Comparison of ENCODE assay signal across 15 cellular contexts in the genomic region with DNA sequence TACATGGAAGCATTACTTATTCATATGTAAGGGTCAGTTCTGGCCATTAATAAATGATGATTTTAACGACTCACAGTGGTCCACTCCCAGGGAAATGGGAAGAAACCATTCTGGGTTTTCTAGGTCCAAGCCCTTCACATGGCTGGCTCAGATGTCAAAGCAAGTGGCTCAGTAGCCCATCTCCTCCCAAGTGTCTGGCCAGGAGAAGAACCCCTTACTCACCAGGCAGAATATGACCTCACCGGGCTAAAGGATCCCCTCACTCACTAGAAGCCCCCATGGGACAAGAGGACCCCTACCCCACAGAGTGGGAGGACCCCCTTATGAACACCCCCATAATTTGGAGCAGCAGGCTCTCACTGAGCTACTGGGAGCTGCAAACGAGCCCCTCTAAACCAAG. TPM values are rescaled to one million over a fixed set of nuclear protein-coding genes. Genes with fewer than 3 reads are reported as not detected.
A peak's percentile ranks its signal among the peaks of the same experiment; 100 is the strongest.
DNase-seq lines count a peak whose midpoint lies in the region; ATAC-seq and TF ChIP-seq lines count a peak whose summit lies in the region.
"Had no signal": no experiment of that assay in that cellular context is flagged by ENCODE, and none has a peak within 500 bp of the region (broad histone marks: within the 10 kb centered on the region; RNA-seq: fewer than 3 reads in every experiment).

No MANE protein-coding gene starts in this region.

- H3K27ac Mint-ChIP-seq in activated naive CD8-positive, alpha-beta T cell treated with anti-CD3 and anti-CD28 coated beads, Interleukin-2, amount 50 U/mL, for 24 hours: peak overlapping the region; percentile 39
- H3K27ac Mint-ChIP-seq in stimulated activated memory B cell treated with anti-CD40 and anti-IgM and Interleukin-4, amounts not matched to agents 10 μg/mL and 1 μg/mL and 100 μg/mL, for 72 hours: peak overlapping the region; percentile 61
- H3K27ac Mint-ChIP-seq: stimulated activated naive B cell treated with anti-CD40 and anti-IgM and Interleukin-4, amounts not matched to agents 10 μg/mL and 1 μg/mL and 100 μg/mL, for 72 hours had no signal

- H3K9me3 ChIP-seq in HUES6 (ENCODE audit: control insufficient read depth, insufficient read depth, low read depth, low read length): no peaks in the 10 kb centered on the region
- H3K9me3 ChIP-seq: prostate gland had no signal

- no peak overlapping the region for H2BK15ac ChIP-seq in mesendoderm (replicated peaks; ENCODE audit: low read depth)

- H3K27ac ChIP-seq in HUES6 (ENCODE audit: low read depth, low read length): peak overlapping the region; percentile 51; the same call in 1 of the 2 replicates
- no peak overlapping the region for H3K27ac ChIP-seq in mesendoderm (ENCODE audit: low read depth, low read length)
- H3K27ac ChIP-seq: prostate gland had no signal

- H3K79me2 ChIP-seq in mesendoderm (ENCODE audit: control insufficient read depth, insufficient read depth, low read length): peaks cover 60% of the 10 kb centered on the region

- in situ Hi-C loops in GM13977 (cut with MboI; ENCODE audit: low pct_unique_long_range_greater_than_20kb, low sequenced_read_pairs, unreplicated experiment): no loop called here
- in situ Hi-C loops in KBM-7 (cut with MboI; ENCODE audit: low pct_unique_long_range_greater_than_20kb, low sequenced_read_pairs): no loop called here

- peak overlapping the region; percentile 29 for H3K56ac ChIP-seq in mesendoderm (ENCODE audit: low read length)

- H3K9me3 Mint-ChIP-seq in activated naive CD8-positive, alpha-beta T cell treated with anti-CD3 and anti-CD28 coated beads, Interleukin-2, amount 50 U/mL, for 24 hours: no peaks in the 10 kb centered on the region
- no peaks in the 10 kb centered on the region for H3K9me3 Mint-ChIP-seq in stimulated activated memory B cell treated with anti-CD40 and anti-IgM and Interleukin-4, amounts not matched to agents 10 μg/mL and 1 μg/mL and 100 μg/mL, for 72 hours

- no peak overlapping the region for H4K8ac ChIP-seq in mesendoderm (ENCODE audit: low read depth, low read length)

- peaks cover 62% of the 10 kb centered on the region for H3K4me1 Mint-ChIP-seq in activated naive CD8-positive, alpha-beta T cell treated with anti-CD3 and anti-CD28 coated beads, Interleukin-2, amount 50 U/mL, for 24 hours
- peaks cover 76% of the 10 kb centered on the region for H3K4me1 Mint-ChIP-seq in stimulated activated memory B cell treated with anti-CD40 and anti-IgM and Interleukin-4, amounts not matched to agents 10 μg/mL and 1 μg/mL and 100 μg/mL, for 72 hours

- no peaks in the 10 kb centered on the region for H3K27me3 ChIP-seq in HUES6 (ENCODE audit: control insufficient read depth, insufficient read depth, low read length)
- H3K27me3 ChIP-seq in mesendoderm (ENCODE audit: insufficient read depth, low read length, poor library complexity): no peaks in the 10 kb centered on the region

- WGBS in mesendoderm (ENCODE audit: extremely low coverage, insufficient coverage, low lambda C conversion rate): no CpG with 5 or more reads among the region's 3 CpGs

- no peak overlapping the region for H3K18ac ChIP-seq in mesendoderm (ENCODE audit: low read length)

- H3K4me3 ChIP-seq in HUES6 (ENCODE audit: low read depth, low read length) (no peak overlapping the region), mesendoderm (ENCODE audit: low read length) (no peak overlapping the region)
- H3K4me3 ChIP-seq: prostate gland had no signal

- H3K4me1 ChIP-seq in HUES6 (ENCODE audit: control insufficient read depth, insufficient read depth, low read length) (peaks cover 28% of the 10 kb centered on the region), mesendoderm (ENCODE audit: control insufficient read depth, low read depth, low read length) (peaks cover 13% of the 10 kb centered on the region)

- H2AK5ac ChIP-seq in mesendoderm (ENCODE audit: low read length): no peak overlapping the region

- no peak overlapping the region for H3K23ac ChIP-seq in mesendoderm (ENCODE audit: low read length)

- ATAC-seq in activated naive CD8-positive, alpha-beta T cell treated with anti-CD3 and anti-CD28 coated beads, Interleukin-2, amount 50 U/mL, for 24 hours: no peak
- ATAC-seq in stimulated activated memory B cell treated with anti-CD40 and anti-IgM and Interleukin-4, amounts not matched to agents 10 μg/mL and 1 μg/mL and 100 μg/mL, for 72 hours: no peak
- no peak for ATAC-seq in GM19395 (IDR thresholded peaks at IDR 0.05; ENCODE audit: unreplicated experiment)
- ATAC-seq: stimulated activated naive B cell treated with anti-CD40 and anti-IgM and Interleukin-4, amounts not matched to agents 10 μg/mL and 1 μg/mL and 100 μg/mL, for 72 hours had no signal

- H3K4me3 Mint-ChIP-seq in activated naive CD8-positive, alpha-beta T cell treated with anti-CD3 and anti-CD28 coated beads, Interleukin-2, amount 50 U/mL, for 24 hours: no peak overlapping the region
- H3K4me3 Mint-ChIP-seq in stimulated activated memory B cell treated with anti-CD40 and anti-IgM and Interleukin-4, amounts not matched to agents 10 μg/mL and 1 μg/mL and 100 μg/mL, for 72 hours: no peak overlapping the region
- H3K4me3 Mint-ChIP-seq: stimulated activated naive B cell treated with anti-CD40 and anti-IgM and Interleukin-4, amounts not matched to agents 10 μg/mL and 1 μg/mL and 100 μg/mL, for 72 hours had no signal

- DNase-seq in activated naive CD8-positive, alpha-beta T cell treated with anti-CD3 and anti-CD28 coated beads, Interleukin-2, amount 50 U/mL, for 24 hours: no peak
- DNase-seq in mesendoderm (no peak), GM13977 (ENCODE audit: low spot score) (no peak), KBM-7 (no peak), NCI-H510A treated with DMSO at 0.1 percent for 48 hours (lab: John Stamatoyannopoulos, UW) (no peak)
- DNase-seq: activated T-cell treated with anti-CD3 and anti-CD28 coated beads, Interleukin-2, amount 50 U/mL, for 1 hour; NCI-H187; NCI-H446; stimulated activated naive B cell treated with anti-CD40 and anti-IgM and Interleukin-4, amounts not matched to agents 10 μg/mL and 1 μg/mL and 100 μg/mL, for 72 hours; SW 1271; trophoblast cell had no signal

- H3K9ac ChIP-seq in HUES6 (ENCODE audit: low read length) (no peak overlapping the region), mesendoderm (ENCODE audit: low read length) (peak overlapping the region; percentile 15)

- peaks cover 3% of the 10 kb centered on the region for H3K36me3 Mint-ChIP-seq in activated naive CD8-positive, alpha-beta T cell treated with anti-CD3 and anti-CD28 coated beads, Interleukin-2, amount 50 U/mL, for 24 hours (ENCODE audit: low read depth)
- H3K36me3 Mint-ChIP-seq in stimulated activated memory B cell treated with anti-CD40 and anti-IgM and Interleukin-4, amounts not matched to agents 10 μg/mL and 1 μg/mL and 100 μg/mL, for 72 hours: peaks cover 25% of the 10 kb centered on the region

- no peak overlapping the region for H3K4me2 ChIP-seq in mesendoderm (ENCODE audit: low read length)

- H2BK120ac ChIP-seq in mesendoderm (ENCODE audit: low read depth, low read length): no peak overlapping the region

- H3K4ac ChIP-seq in mesendoderm (ENCODE audit: low read depth, low read length): no peak overlapping the region

- no peak for TF ChIP-seq CTCF in GM13977 (IDR thresholded peaks at IDR 0.05; ENCODE audit: extremely low read depth, insufficient read depth, missing control alignments)

- no peaks in the 10 kb centered on the region for H3K27me3 Mint-ChIP-seq in activated naive CD8-positive, alpha-beta T cell treated with anti-CD3 and anti-CD28 coated beads, Interleukin-2, amount 50 U/mL, for 24 hours
- no peaks in the 10 kb centered on the region for H3K27me3 Mint-ChIP-seq in stimulated activated memory B cell treated with anti-CD40 and anti-IgM and Interleukin-4, amounts not matched to agents 10 μg/mL and 1 μg/mL and 100 μg/mL, for 72 hours
- H3K27me3 Mint-ChIP-seq: stimulated activated naive B cell treated with anti-CD40 and anti-IgM and Interleukin-4, amounts not matched to agents 10 μg/mL and 1 μg/mL and 100 μg/mL, for 72 hours had no signal

- H2BK5ac ChIP-seq in mesendoderm (ENCODE audit: low read length): no peak overlapping the region

- H3K79me1 ChIP-seq in mesendoderm (ENCODE audit: low read length): peaks cover 41% of the 10 kb centered on the region

- no peak overlapping the region for H4K5ac ChIP-seq in mesendoderm (ENCODE audit: low read length)

- H3K36me3 ChIP-seq in HUES6 (ENCODE audit: control insufficient read depth, insufficient read depth, low read length) (no peaks in the 10 kb centered on the region), mesendoderm (ENCODE audit: control insufficient read depth, insufficient read depth, low read length) (no peaks in the 10 kb centered on the region)
- H3K36me3 ChIP-seq: prostate gland had no signal

RNA-seq across cellular contexts. Expression of a gene that starts 34.0 kb away (rescaled TPM):
- 20.7 TPM for polyA plus RNA-seq in mesendoderm (2013, experiment 1 of 2)
- polyA plus RNA-seq in mesendoderm (2013, experiment 2 of 2): 19.7 TPM
